ENCODE assay signal across 8 cellular contexts in the genomic region with DNA sequence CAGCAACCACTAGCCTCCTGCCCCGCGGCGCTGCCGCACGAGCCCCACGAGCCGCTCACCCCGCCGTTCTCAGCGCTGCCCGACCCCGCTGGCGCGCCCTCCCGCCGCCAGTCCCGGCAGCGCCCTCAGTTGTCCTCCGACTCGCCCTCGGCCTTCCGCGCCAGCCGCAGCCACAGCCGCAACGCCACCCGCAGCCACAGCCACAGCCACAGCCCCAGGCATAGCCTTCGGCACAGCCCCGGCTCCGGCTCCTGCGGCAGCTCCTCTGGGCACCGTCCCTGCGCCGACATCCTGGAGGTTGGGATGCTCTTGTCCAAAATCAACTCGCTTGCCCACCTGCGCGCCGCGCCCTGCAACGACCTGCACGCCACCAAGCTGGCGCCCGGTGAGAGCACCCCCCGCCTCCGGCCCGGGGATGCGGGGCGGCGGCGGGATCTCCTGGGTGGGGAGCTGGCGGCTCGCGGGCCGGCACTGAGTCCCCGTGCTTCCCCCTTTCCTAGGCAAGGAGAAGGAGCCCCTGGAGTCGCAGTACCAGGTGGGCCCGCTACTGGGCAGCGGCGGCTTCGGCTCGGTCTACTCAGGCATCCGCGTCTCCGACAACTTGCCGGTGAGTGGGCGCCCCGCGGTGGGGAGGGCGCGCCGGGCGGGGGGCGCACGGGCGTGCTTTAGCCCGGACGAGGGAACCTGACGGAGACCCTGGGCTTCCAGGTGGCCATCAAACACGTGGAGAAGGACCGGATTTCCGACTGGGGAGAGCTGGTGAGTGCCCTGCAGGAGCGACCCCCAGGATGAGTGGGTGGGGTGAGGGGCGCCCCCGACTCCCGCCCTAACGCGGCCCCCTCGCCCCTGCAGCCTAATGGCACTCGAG. TPM values are rescaled to one million over a fixed set of nuclear protein-coding genes. Genes with fewer than 3 reads are reported as not detected.
DNase-seq lines count a peak whose midpoint lies in the region; ATAC-seq and TF ChIP-seq lines count a peak whose summit lies in the region.

No MANE protein-coding gene starts in this region.

- peak; percentile 82 for DNase-seq in BE2C
- peak; percentile 48 to 62 for DNase-seq in NOMO-1 (lab: John Stamatoyannopoulos, UW; ENCODE audit: unreplicated experiment in 2 of 2)
- peak; percentile 25 for DNase-seq in activated effector memory CD4-positive, alpha-beta T cell treated with Interleukin-2 at 50 U/mL for 16 hours
- peak; percentile 60 for DNase-seq in germinal center (ENCODE audit: low spot score)
- peak; percentile 88 for DNase-seq in osteoblast (ENCODE audit: insufficient read length, low spot score, missing footprints)
- no peak for DNase-seq in NCI-H774 (lab: John Stamatoyannopoulos, UW)

- H3K36me3 ChIP-seq in BE2C (peaks cover 16% of the 10 kb centered on the region), osteoblast (ENCODE audit: insufficient read depth, low read length) (peaks cover 33% of the 10 kb centered on the region)

- peak overlapping the region; percentile 87 for H3K27ac ChIP-seq in osteoblast (ENCODE audit: low read depth, low read length)

- H3K4me2 ChIP-seq in osteoblast (ENCODE audit: insufficient read depth, low read length): peak overlapping the region; percentile 88

- no peaks in the 10 kb centered on the region for H3K27me3 ChIP-seq in BE2C
- H3K27me3 ChIP-seq in osteoblast (ENCODE audit: insufficient read depth, low read length): no peaks in the 10 kb centered on the region

- peak overlapping the region; percentile 87 for H3K4me3 ChIP-seq in BE2C (ENCODE audit: low read depth, low read length)
- H3K4me3 ChIP-seq in osteoblast (ENCODE audit: insufficient read depth, low read length): peak overlapping the region; percentile 91

- peak overlapping the region; percentile 47 for H2AFZ ChIP-seq in osteoblast (ENCODE audit: low read length)

- H3K9me3 ChIP-seq in BE2C (no peaks in the 10 kb centered on the region), osteoblast (ENCODE audit: low read depth, low read length) (no peaks in the 10 kb centered on the region)

- H3K4me1 ChIP-seq in BE2C (peaks cover 3% of the 10 kb centered on the region; the same call in 1 of the 2 replicates), osteoblast (ENCODE audit: insufficient read depth, low read length) (peaks cover 25% of the 10 kb centered on the region)

- ATAC-seq in GM18909 (IDR thresholded peaks at IDR 0.05; ENCODE audit: poor library complexity, unreplicated experiment) (peak; percentile 34), HG03108 (IDR thresholded peaks at IDR 0.05; ENCODE audit: unreplicated experiment) (peak; percentile 19)

- TF ChIP-seq CTCF in BE2C (IDR thresholded peaks at IDR 0.05; ENCODE audit: low read depth, low read length): peak; percentile 33
- peak; percentile 24 for TF ChIP-seq CTCF in osteoblast (IDR thresholded peaks at IDR 0.05; ENCODE audit: extremely low read depth, low read depth, low read length)

- H4K20me1 ChIP-seq in osteoblast (ENCODE audit: insufficient read depth, low read length): peaks cover 21% of the 10 kb centered on the region

- H3K79me2 ChIP-seq in osteoblast (ENCODE audit: insufficient read depth, low read length): peaks cover 22% of the 10 kb centered on the region

RNA-seq across cellular contexts. Expression of gene PIM1, which starts 0.6 kb away (rescaled TPM):
- 64.9 TPM for polyA plus RNA-seq in BE2C (2012; ENCODE audit: insufficient read depth, insufficient read length, low read depth)
- 14.8 and 16.2 TPM in 2 replicates for total RNA-seq in osteoblast
